ENCODE assay signal across 7 cellular contexts in the genomic region with DNA sequence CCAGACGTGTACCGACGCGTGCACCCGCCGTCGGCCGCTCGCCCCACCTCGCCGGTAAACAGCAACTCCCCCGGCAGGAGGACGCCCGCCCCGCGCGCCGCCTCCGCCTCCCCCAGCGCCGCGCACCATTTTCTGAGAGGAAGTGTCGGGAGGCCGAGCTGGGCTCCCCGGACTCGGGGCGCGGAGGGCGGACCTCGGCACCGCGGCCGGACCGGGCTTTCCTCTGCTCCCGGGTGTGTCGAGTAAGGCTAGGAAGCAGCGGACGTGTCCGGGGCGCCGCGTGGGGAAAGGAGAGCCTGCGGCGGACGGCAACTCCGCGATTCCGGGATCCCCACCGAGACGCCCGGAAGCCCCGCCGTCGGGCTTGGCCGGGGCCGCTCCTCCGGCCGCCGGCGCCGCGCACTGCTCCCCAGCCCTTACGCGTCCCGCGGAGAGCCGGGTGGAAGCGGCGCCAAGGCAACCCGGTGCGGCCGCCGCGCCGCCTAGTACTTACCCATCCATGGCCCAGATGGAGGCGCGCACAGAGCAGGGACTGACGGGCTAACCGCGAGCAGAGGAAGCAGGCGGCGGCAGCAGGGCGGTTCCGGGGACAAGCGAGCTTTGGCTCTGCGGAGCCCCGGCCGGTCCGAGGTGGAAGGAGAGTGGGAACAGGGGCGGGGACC. TPM values are rescaled to one million over a fixed set of nuclear protein-coding genes. Genes with fewer than 3 reads are reported as not detected.
DNase-seq lines count a peak whose midpoint lies in the region; ATAC-seq and TF ChIP-seq lines count a peak whose summit lies in the region.

A gene with protein sequence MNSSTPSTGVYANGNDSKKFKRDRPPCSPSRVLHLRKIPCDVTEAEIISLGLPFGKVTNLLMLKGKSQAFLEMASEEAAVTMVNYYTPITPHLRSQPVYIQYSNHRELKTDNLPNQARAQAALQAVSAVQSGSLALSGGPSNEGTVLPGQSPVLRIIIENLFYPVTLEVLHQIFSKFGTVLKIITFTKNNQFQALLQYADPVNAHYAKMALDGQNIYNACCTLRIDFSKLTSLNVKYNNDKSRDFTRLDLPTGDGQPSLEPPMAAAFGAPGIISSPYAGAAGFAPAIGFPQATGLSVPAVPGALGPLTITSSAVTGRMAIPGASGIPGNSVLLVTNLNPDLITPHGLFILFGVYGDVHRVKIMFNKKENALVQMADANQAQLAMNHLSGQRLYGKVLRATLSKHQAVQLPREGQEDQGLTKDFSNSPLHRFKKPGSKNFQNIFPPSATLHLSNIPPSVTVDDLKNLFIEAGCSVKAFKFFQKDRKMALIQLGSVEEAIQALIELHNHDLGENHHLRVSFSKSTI (minus strand): TSS at position 643 of the 662 bp plus-strand sequence. CDS start 35,754 bp downstream, outside the sequence.

- TF ChIP-seq POLR2A in GM15510 (IDR thresholded peaks at IDR 0.05; ENCODE audit: borderline replicate concordance, extremely low read depth, insufficient read length) (peak; percentile 65), spleen (IDR thresholded peaks at IDR 0.05) (peak; percentile 32 to 62 (median 48))

- DNase-seq in NCI-H1417 treated with DMSO at 0.1 percent for 48 hours (lab: John Stamatoyannopoulos, UW) (peak; percentile 62), T47D (ENCODE audit: low read depth in 1 of 2, low spot score in 1 of 2) (peak; percentile 72 to 90), iPS-NIHi11 (ENCODE audit: low spot score) (peak; percentile 83), spleen (peak; percentile 97)

- TF ChIP-seq CTCF in VCaP (conservative IDR thresholded peaks at IDR 0.05) (no peak), spleen (IDR thresholded peaks at IDR 0.05 in 8 of 11, conservative IDR thresholded peaks at IDR 0.05 in 3 of 11) (peak in 5 of 11 experiments; percentile 6 to 45 (median 29))

- no peaks in the 10 kb centered on the region for H3K36me3 ChIP-seq in spleen

- peak; percentile 52 for ATAC-seq in HG02623 (IDR thresholded peaks at IDR 0.05; ENCODE audit: unreplicated experiment)

- WGBS in spleen, 5 donors, result 0 to 2% (median 0%) methylated on average over 10 to 89 of the region's 90 CpGs

- in situ Hi-C loops in T47D (cut with HindIII; ENCODE audit: low pct_unique_long_range_greater_than_20kb, low sequenced_read_pairs), result no loop called here

- H3K9me3 ChIP-seq in spleen, result no peaks in the 10 kb centered on the region

- H3K27ac ChIP-seq in VCaP (peak within 1 kb of the TSS; percentile 96), spleen (peak within 1 kb of the TSS; percentile 99 to 100 (median 100))

- intact Hi-C loops in spleen (cut with DNase I; ENCODE audit: low total_unique reads), result no loop called here

- peaks cover 20 to 59% (median 49%) of the 10 kb centered on the region in 6 donors for H3K4me1 ChIP-seq in spleen

- no peaks in the 10 kb centered on the region for H3K27me3 ChIP-seq in spleen (replicated peaks in 1 of 7)

- H3K4me3 ChIP-seq in spleen, result peak within 1 kb of the TSS; percentile 70 to 95 (median 85)

RNA-seq across cellular contexts. Expression of the gene that starts here (rescaled TPM):
- total RNA-seq in spleen, result 100 to 1,000 TPM in 3 of 7 donors, 10 to 100 TPM in 4; 76.8 to 107 (median 94.0) TPM
- 10 to 100 TPM; 10.6 to 18.7 (median 13.2) TPM for polyA plus RNA-seq in spleen

Comparison
In these comparisons a context has a peak if more than half of its experiments do, and no peak if none do; other contexts are left out.
1. Peak in every context shown above with its lines: DNase-seq, ATAC-seq, H3K4me3 ChIP-seq and H3K27ac ChIP-seq.